16 cellular contexts compared by ENCODE assay signal in the genomic region with DNA sequence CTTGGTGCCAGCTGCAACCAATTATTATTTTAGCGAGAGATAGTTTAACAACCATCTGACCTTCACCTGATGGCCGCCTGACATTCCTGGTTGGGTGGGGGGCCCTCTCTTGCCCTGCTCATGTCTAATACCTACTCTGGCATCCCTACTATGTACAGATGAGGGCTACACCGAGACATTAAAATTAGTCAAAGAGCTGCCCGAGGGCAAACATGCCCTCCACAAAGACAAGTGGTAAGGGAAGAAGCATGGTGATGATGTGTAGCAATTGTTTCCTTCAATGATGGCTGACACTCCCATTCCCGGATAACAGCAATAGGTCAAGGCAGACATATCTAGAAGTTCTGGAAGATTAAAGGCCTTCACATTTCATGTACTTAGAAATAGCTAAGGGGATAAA.
"Had no signal": no experiment of that assay in that cellular context is flagged by ENCODE, and none has a peak within 500 bp of the region (broad histone marks: within the 10 kb centered on the region; RNA-seq: fewer than 3 reads in every experiment).

No MANE protein-coding gene starts in this region.

- H3K27me3 ChIP-seq: body of pancreas, upper lobe of right lung had no signal

- H3K4me3 ChIP-seq: body of pancreas, upper lobe of right lung had no signal

- DNase-seq: activated CD4-positive, alpha-beta T cell treated with anti-CD3 and anti-CD28 coated beads, Interleukin-2, amount 10 ng/mL, durations not matched to agents 24 days and 14 days; activated CD8-positive, alpha-beta memory T cell treated with anti-CD3 and anti-CD28 coated beads for 24 hours; activated naive CD4-positive, alpha-beta T cell treated with anti-CD3 and anti-CD28 coated beads, Interleukin-2, amount 50 U/mL, for 16 hours; activated T-cell treated with anti-CD3 and anti-CD28 coated beads for 4 hours; body of pancreas; cerebellar nuclear complex; endodermal cell; erythroblast; occipital lobe; SK-N-SH; stimulated activated CD4-positive, alpha-beta T cell treated with anti-CD3 and anti-CD28 coated beads, Interleukin-15, amount 100 ng/mL, for 24 hours; stimulated activated CD4-positive, alpha-beta T cell treated with anti-CD3 and anti-CD28 coated beads, Interleukin-4, amount 100 ng/mL, for 24 hours; stimulated activated naive CD8-positive, alpha-beta T cell treated with anti-CD3 and anti-CD28 coated beads, Interleukin-15, amount 100 ng/mL, for 72 hours; upper lobe of right lung had no signal

- H3K36me3 ChIP-seq: upper lobe of right lung had no signal

- ATAC-seq: activated T-helper 17 cell treated with anti-CD3 and anti-CD28 coated beads, Interleukin-2, amount 50 U/mL, for 72 hours; body of pancreas; stimulated activated naive CD8-positive, alpha-beta T cell treated with anti-CD3 and anti-CD28 coated beads, Interleukin-15, amount 100 ng/mL, for 72 hours; upper lobe of right lung; WTC11 had no signal

- H3K4me1 ChIP-seq: body of pancreas had no signal

- H3K9me3 ChIP-seq: body of pancreas, SK-N-SH, upper lobe of right lung had no signal
